8 cellular contexts compared by ENCODE assay signal in the genomic region with DNA sequence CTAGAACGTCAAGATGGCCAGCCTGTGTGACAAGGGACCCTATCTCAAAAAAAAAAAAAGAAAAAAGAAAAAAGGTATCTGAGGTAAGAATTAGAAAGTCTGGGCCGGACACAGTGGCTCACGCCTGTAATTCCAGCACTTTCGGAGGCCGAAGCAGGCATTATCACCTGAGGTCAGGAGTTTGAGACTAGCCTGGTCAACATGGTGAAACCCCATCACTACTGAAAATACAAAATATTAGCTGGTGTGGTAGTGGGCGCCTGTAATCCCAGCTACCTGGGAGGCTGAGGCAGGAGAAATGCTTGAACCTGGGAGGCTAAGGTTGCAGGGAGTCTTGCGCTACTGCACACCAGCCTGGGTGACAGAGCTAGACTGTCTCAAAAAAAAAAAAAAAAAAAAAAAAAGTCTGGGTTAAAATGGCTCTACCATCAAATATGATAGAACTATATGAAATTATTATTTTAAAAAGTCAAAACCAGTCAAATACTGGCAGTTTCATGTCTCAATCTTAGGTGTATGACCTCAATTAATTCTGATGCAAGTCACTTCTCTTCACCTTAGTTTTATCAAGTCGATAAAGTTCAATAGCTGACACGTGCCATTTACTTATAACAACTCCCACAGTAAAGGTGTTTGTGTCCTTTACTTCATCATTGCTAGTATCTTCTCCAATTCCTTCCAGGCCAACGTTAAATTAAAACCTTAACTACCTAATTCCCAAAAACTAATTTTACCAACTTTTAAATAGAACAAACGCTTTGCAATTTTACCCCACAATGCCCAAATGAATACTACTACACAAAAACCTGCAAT. TPM values are rescaled to one million over a fixed set of nuclear protein-coding genes. Genes with fewer than 3 reads are reported as not detected.
DNase-seq lines count a peak whose midpoint lies in the region; ATAC-seq, FAIRE-seq and TF ChIP-seq lines count a peak whose summit lies in the region.

No MANE protein-coding gene starts in this region.

- H3K4me1 Mint-ChIP-seq in progenitor cell of endocrine pancreas (ENCODE audit: low read depth) = peaks cover 16% of the 10 kb centered on the region

- H2AFZ ChIP-seq in PC-9 = no peak overlapping the region

- CTCF ChIA-PET in PC-9 (lab: Charles Lee) = interaction anchor here (0.7 kb wide), 1 partner anchor 66 kb away, joined by 8 read pairs; no protein-coding TSS in a partner anchor

- peak overlapping the region; percentile 100 for H3K27ac Mint-ChIP-seq in progenitor cell of endocrine pancreas

- POLR2A ChIA-PET in PC-9 (lab: Charles Lee; ENCODE audit: unreplicated experiment) = interaction anchor here (0.6 to 0.7 kb wide), 2 partner anchors 10 to 26 kb away, joined by 5 to 7 read pairs; no protein-coding TSS in a partner anchor

- no peak for TF ChIP-seq CTCF in GM06990 (IDR thresholded peaks at IDR 0.05; ENCODE audit: insufficient read depth, low read length, poor library complexity, severe bottlenecking)
- no peak for TF ChIP-seq CTCF in PC-9 (conservative IDR thresholded peaks at IDR 0.05)
- TF ChIP-seq CTCF in epithelial cell of proximal tubule (conservative IDR thresholded peaks at IDR 0.05; ENCODE audit: low read depth, low read length) = no peak
- TF ChIP-seq CTCF in progenitor cell of endocrine pancreas (IDR thresholded peaks at IDR 0.05; ENCODE audit: unreplicated experiment) = no peak

- no peaks in the 10 kb centered on the region for H3K9me2 ChIP-seq in PC-9 (ENCODE audit: insufficient read depth)

- H3F3A ChIP-seq in PC-9 (ENCODE audit: insufficient read depth, low read depth) = peaks cover 51% of the 10 kb centered on the region

- H3K36me3 ChIP-seq in GM06990 (ENCODE audit: control insufficient read depth, insufficient read depth, low read length) (peaks cover 15% of the 10 kb centered on the region), PC-9 (ENCODE audit: low read depth) (peaks cover 40% of the 10 kb centered on the region)

- no peak for FAIRE-seq in GM12891 (lab: Jason Lieb, UNC)

- BruUV-seq in PC-9 (replicated peaks; lab: Mats Ljungman, UMichigan) = no TSS peak

- peak overlapping the region; percentile 100 for H3K4me2 ChIP-seq in PC-9

- no peak for ATAC-seq in GM19397 (IDR thresholded peaks at IDR 0.05; ENCODE audit: unreplicated experiment)

- H3K27ac ChIP-seq in PC-9 = peak overlapping the region; percentile 90

- H3K79me2 ChIP-seq in PC-9 (ENCODE audit: low read depth) = peaks cover 49% of the 10 kb centered on the region

- H3K9me3 ChIP-seq in PC-9 (ENCODE audit: insufficient read depth, low read depth) = no peaks in the 10 kb centered on the region

- no peak for TF ChIP-seq POLR2A in GM12891 (IDR thresholded peaks at IDR 0.05; ENCODE audit: low read depth, low read length)

- H3K4me1 ChIP-seq in PC-9 (replicated peaks; ENCODE audit: insufficient read depth) = peaks cover 17% of the 10 kb centered on the region

- peaks cover 23% of the 10 kb centered on the region for H3K36me3 Mint-ChIP-seq in progenitor cell of endocrine pancreas (ENCODE audit: insufficient read depth)

- intact Hi-C loops in PC-9 (cut with micrococcal nuclease; ENCODE audit: unreplicated experiment) = no loop called here

- H3K27me3 ChIP-seq in GM06990 (replicated peaks; ENCODE audit: control insufficient read depth, insufficient read depth, low read length) (no peaks in the 10 kb centered on the region), PC-9 (ENCODE audit: insufficient read depth, low read depth) (no peaks in the 10 kb centered on the region)

- H3K4me3 ChIP-seq in GM06990 (replicated peaks; ENCODE audit: low read depth, low read length) (peak overlapping the region; percentile 98), PC-9 (peak overlapping the region; percentile 100), epithelial cell of proximal tubule (ENCODE audit: low read depth, low read length) (peak overlapping the region; percentile 97)

- H3K4me3 Mint-ChIP-seq in progenitor cell of endocrine pancreas (ENCODE audit: low read depth) = peak overlapping the region; percentile 81

- H3K9me3 Mint-ChIP-seq in progenitor cell of endocrine pancreas (ENCODE audit: low read depth) = no peaks in the 10 kb centered on the region

- peaks cover 9% of the 10 kb centered on the region; the same call in 1 of the 2 replicates for H4K20me1 ChIP-seq in PC-9 (ENCODE audit: insufficient read depth)

- no peaks in the 10 kb centered on the region for H3K27me3 Mint-ChIP-seq in progenitor cell of endocrine pancreas

- DNase-seq in GM06990 (ENCODE audit: extremely low read depth, insufficient read length) (no peak), PC-9 (no peak), epithelial cell of proximal tubule (ENCODE audit: low read depth) (no peak), progenitor cell of endocrine pancreas (ENCODE audit: low spot score, unreplicated experiment) (no peak), GM03348 (ENCODE audit: low spot score) (no peak), GM12891 (ENCODE audit: insufficient read length, low spot score) (no peak)
- no peak for DNase-seq in stimulated activated CD8-positive, alpha-beta memory T cell treated with anti-CD3 and anti-CD28 coated beads, Interleukin-4, amount 100 ng/mL, for 48 hours

TF ChIP-seq in GM12891, 5 proteins besides CTCF, POLR2A, EP300 and RAD21:
- no peak for TF ChIP-seq POU2F2 (IDR thresholded peaks at IDR 0.05; ENCODE audit: low read depth, low read length)
- no peak for TF ChIP-seq PAX5 (IDR thresholded peaks at IDR 0.05; ENCODE audit: insufficient read depth, low read length, severe bottlenecking)
- no peak for TF ChIP-seq SPI1 (IDR thresholded peaks at IDR 0.05; ENCODE audit: low read depth, low read length)
- TF ChIP-seq TAF1 (IDR thresholded peaks at IDR 0.05; ENCODE audit: low read depth, low read length) = no peak
- TF ChIP-seq POLR2AphosphoS5 (IDR thresholded peaks at IDR 0.05; ENCODE audit: low read depth, low read length) = no peak
TF ChIP-seq in GM12891: peak in this region for 0.

RNA-seq across cellular contexts. Expression of a gene that starts 1.1 kb away (rescaled TPM):
- total RNA-seq in PC-9 (2021) = 1,620 and 2,191 TPM in 2 replicates
- 4,567 and 4,820 TPM in 2 replicates for total RNA-seq in epithelial cell of proximal tubule
- 1,896 and 2,007 TPM in 2 replicates for total RNA-seq in progenitor cell of endocrine pancreas
- polyA plus RNA-seq in GM12891 (2012; ENCODE audit: low read depth, missing spikeins) = 12,048 TPM
